ENCODE assay signal across 23 cellular contexts in the genomic region with DNA sequence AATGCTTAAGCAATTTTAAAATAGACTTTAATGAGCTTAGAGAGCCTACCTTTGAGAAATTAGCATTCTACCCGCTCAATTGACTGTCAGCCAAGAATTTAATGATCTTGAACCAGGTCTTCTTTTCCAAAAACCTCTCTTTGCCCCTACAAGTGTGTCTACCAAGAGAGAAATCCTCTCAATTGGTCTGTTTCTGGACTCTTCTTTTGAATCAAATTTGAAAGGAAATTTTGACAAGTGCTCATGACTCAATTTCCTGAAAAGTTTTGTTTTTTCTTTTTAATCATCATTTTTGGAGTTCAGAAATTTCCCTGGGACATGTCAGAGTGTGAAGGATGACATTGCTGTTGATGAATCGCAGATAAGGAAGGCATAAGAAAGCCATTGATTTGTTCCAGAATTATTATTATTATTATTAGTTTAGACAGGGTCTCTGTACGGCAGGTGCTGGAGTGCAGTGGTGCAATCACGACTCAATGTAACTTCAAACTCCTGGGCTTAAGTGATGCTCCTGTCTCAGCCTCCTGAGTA.
"Had no signal": no experiment of that assay in that cellular context is flagged by ENCODE, and none has a peak within 500 bp of the region (broad histone marks: within the 10 kb centered on the region; RNA-seq: fewer than 3 reads in every experiment).

No MANE protein-coding gene starts in this region.

- ATAC-seq: left colon; left ventricle myocardium superior; naive thymus-derived CD4-positive, alpha-beta T cell; sciatic nerve; stimulated activated naive B cell treated with anti-CD40 and anti-IgM and Interleukin-4, amounts not matched to agents 10 μg/mL and 1 μg/mL and 100 μg/mL, for 72 hours had no signal

- H3K4me3 ChIP-seq: coronary artery, lung, spleen, suprapubic skin, tibial artery, upper lobe of left lung, uterus had no signal

- H3K4me1 ChIP-seq: suprapubic skin, tibial artery, upper lobe of left lung, uterus had no signal

- H3K4me1 Mint-ChIP-seq: endodermal cell had no signal

- H3K27ac Mint-ChIP-seq: endodermal cell; naive thymus-derived CD4-positive, alpha-beta T cell; stimulated activated naive B cell treated with anti-CD40 and anti-IgM and Interleukin-4, amounts not matched to agents 10 μg/mL and 1 μg/mL and 100 μg/mL, for 72 hours had no signal

- DNase-seq: effector CD4-positive, alpha-beta T cell; endodermal cell; foreskin melanocyte; head of caudate nucleus; hippocampal formation; left colon; left ventricle myocardium superior; mesendoderm; naive thymus-derived CD4-positive, alpha-beta T cell; posterior cingulate gyrus; spleen; stimulated activated CD4-positive, alpha-beta T cell treated with anti-CD3 and anti-CD28 coated beads, Interleukin-15, amount 100 ng/mL, for 24 hours; stimulated activated CD4-positive, alpha-beta T cell treated with anti-CD3 and anti-CD28 coated beads, Interleukin-1b, Interleukin-23, amount 100 ng/mL, for 48 hours; stimulated activated CD4-positive, alpha-beta T cell treated with anti-CD3 and anti-CD28 coated beads, Interleukin-4, amount 100 ng/mL, for 24 hours; stimulated activated naive B cell treated with anti-CD40 and anti-IgM and Interleukin-4, amounts not matched to agents 10 μg/mL and 1 μg/mL and 100 μg/mL, for 72 hours; tibial artery; upper lobe of left lung; uterus had no signal

- H3K4me3 Mint-ChIP-seq: endodermal cell; naive thymus-derived CD4-positive, alpha-beta T cell; neural crest cell; stimulated activated naive B cell treated with anti-CD40 and anti-IgM and Interleukin-4, amounts not matched to agents 10 μg/mL and 1 μg/mL and 100 μg/mL, for 72 hours had no signal

- H3K9me3 ChIP-seq: upper lobe of left lung, uterus had no signal

- H3K27ac ChIP-seq: coronary artery, spleen, suprapubic skin, tibial artery, upper lobe of left lung, uterus had no signal

- H3K36me3 ChIP-seq: spleen, suprapubic skin, tibial artery, upper lobe of left lung, uterus had no signal

- H3K27me3 ChIP-seq: upper lobe of left lung, uterus had no signal
